ENCODE assay signal across 1 cellular context in the genomic region with DNA sequence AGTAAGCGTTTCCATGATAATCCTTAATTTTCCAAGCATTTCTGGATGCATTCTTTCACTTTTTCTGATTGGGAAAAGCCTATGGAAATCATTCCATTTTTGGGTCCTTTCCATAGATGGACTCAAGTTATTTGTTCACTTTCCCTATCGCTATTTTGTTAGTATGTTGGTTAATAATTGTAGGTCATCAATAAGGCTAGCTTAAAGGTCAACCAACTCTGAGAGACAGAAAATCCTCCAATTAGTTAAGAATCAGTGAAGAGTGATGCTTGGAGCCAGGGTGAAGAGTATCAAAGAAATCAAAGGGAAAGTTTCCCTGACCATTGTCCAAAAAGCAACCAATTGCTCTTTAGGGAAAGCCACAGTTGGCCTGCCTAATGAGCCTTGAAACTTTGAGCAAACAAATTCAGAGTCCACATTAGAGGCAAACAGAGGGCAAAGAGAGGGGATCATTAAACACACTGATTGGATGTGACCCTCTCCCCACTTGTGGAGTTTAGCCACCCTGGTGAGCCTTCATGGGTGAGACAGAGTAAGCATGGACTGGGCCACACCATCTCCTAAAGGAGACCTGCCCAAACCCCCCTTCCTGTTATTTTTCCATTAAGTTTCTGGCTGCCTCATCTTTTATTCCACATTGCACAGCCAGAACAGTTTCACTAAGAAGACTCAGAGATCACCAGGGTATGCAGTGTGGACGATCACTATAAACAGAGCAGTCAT.
TF ChIP-seq lines count a peak whose summit lies in the region.

No MANE protein-coding gene starts in this region.

TF ChIP-seq in HepG2, 621 proteins besides CTCF, POLR2A, EP300 and RAD21 (continued from another document and continues in another):
- no peak for TF ChIP-seq ZNF318 (CRISPR knock-in tag; IDR thresholded peaks at IDR 0.05)
- no peak for TF ChIP-seq ZKSCAN8 (CRISPR knock-in tag; IDR thresholded peaks at IDR 0.05; ENCODE audit: borderline replicate concordance)
- peak; percentile 95 for TF ChIP-seq NCOR1 (IDR thresholded peaks at IDR 0.05; ENCODE audit: borderline replicate concordance, low read length)
- TF ChIP-seq ZSCAN12 (CRISPR knock-in tag; IDR thresholded peaks at IDR 0.05), result no peak
- TF ChIP-seq RARG (CRISPR knock-in tag; IDR thresholded peaks at IDR 0.05; ENCODE audit: low read depth), result 0 out of 2 replicates have a peak, but pooled peaks have one; percentile 17
- TF ChIP-seq, protein P1, sequence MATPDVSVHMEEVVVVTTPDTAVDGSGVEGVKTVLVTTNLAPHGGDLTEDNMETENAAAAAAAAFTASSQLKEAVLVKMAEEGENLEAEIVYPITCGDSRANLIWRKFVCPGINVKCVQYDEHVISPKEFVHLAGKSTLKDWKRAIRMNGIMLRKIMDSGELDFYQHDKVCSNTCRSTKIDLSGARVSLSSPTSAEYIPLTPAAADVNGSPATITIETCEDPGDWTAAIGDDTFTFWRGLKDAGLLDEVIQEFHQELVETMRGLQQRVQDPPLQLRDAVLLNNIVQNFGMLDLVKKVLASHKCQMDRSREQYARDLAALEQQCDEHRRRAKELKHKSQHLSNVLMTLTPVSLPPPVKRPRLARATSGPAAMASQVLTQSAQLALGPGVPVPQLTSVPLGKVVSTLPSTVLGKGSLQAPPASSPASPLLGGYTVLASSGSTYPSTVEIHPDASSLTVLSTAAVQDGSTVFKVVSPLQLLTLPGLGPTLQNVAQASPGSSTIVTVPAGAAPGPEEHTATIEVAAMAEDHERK (CRISPR knock-in tag; IDR thresholded peaks at IDR 0.05; ENCODE audit: low read depth), result no peak
- peak; percentile 69; the same call in 1 of the 2 replicates for TF ChIP-seq BORCS8-MEF2B (CRISPR knock-in tag; IDR thresholded peaks at IDR 0.05)
- no peak for TF ChIP-seq ZNF558 (CRISPR knock-in tag; IDR thresholded peaks at IDR 0.05; ENCODE audit: borderline replicate concordance)
- TF ChIP-seq IRF9 (CRISPR knock-in tag; IDR thresholded peaks at IDR 0.05; ENCODE audit: borderline replicate concordance), result no peak; the same call in 1 of the 2 replicates
- TF ChIP-seq NR1H2 (CRISPR knock-in tag; IDR thresholded peaks at IDR 0.05; ENCODE audit: borderline replicate concordance, low read depth), result no peak
- TF ChIP-seq, protein P2, sequence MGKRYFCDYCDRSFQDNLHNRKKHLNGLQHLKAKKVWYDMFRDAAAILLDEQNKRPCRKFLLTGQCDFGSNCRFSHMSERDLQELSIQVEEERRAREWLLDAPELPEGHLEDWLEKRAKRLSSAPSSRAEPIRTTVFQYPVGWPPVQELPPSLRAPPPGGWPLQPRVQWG (CRISPR knock-in tag; IDR thresholded peaks at IDR 0.05; ENCODE audit: borderline replicate concordance, low read depth), result no peak
- no peak for TF ChIP-seq NBN (conservative IDR thresholded peaks at IDR 0.05)
- TF ChIP-seq ZFYVE20 (CRISPR knock-in tag; IDR thresholded peaks at IDR 0.05; ENCODE audit: borderline replicate concordance, low read depth), result no peak
- no peak for TF ChIP-seq TBL1XR1 (IDR thresholded peaks at IDR 0.05; ENCODE audit: borderline replicate concordance, low read length, partially characterized antibody)
- no peak for TF ChIP-seq ZNF841 (CRISPR knock-in tag; IDR thresholded peaks at IDR 0.05; ENCODE audit: borderline replicate concordance)
- TF ChIP-seq ZNF7 (CRISPR knock-in tag; IDR thresholded peaks at IDR 0.05), result no peak
- peak; percentile 86; the same call in 1 of the 2 replicates for TF ChIP-seq ZNF292 (CRISPR knock-in tag; IDR thresholded peaks at IDR 0.05; ENCODE audit: borderline replicate concordance, low read depth)
- peak; percentile 94 for TF ChIP-seq HNF1A (IDR thresholded peaks at IDR 0.05; ENCODE audit: low read depth)
- peak; percentile 95 for TF ChIP-seq HNF1A (CRISPR knock-in tag; IDR thresholded peaks at IDR 0.05; ENCODE audit: borderline replicate concordance)
- TF ChIP-seq ZNF746 (CRISPR knock-in tag; IDR thresholded peaks at IDR 0.05), result peak; percentile 87; the same call in 1 of the 2 replicates
- peak; percentile 68; the same call in 1 of the 2 replicates for TF ChIP-seq ZNF441 (CRISPR knock-in tag; IDR thresholded peaks at IDR 0.05; ENCODE audit: borderline replicate concordance)
- TF ChIP-seq IKZF5 (CRISPR knock-in tag; IDR thresholded peaks at IDR 0.05), result peak; percentile 69; the same call in 1 of the 2 replicates
- TF ChIP-seq HMGXB3 (CRISPR knock-in tag; IDR thresholded peaks at IDR 0.05; ENCODE audit: borderline replicate concordance), result peak; percentile 56; the same call in 1 of the 2 replicates
- peak; percentile 46; the same call in 1 of the 2 replicates for TF ChIP-seq ZNF230 (CRISPR knock-in tag; IDR thresholded peaks at IDR 0.05)
- peak in 1 of 2 experiments; percentile 45; a peak in 1 of 4 replicates for TF ChIP-seq KLF16 (CRISPR knock-in tag; IDR thresholded peaks at IDR 0.05)
